8 cellular contexts compared by ENCODE assay signal in genomic region chr13:39942901-39943273, GRCh38.
A peak's percentile ranks its signal among the peaks of the same experiment; 100 is the strongest.
DNase-seq lines count a peak whose midpoint lies in the region; ATAC-seq and TF ChIP-seq lines count a peak whose summit lies in the region.

No MANE protein-coding gene starts in this region.

- TF ChIP-seq CTCF in C4-2B (conservative IDR thresholded peaks at IDR 0.05), result peak; percentile 92

- no peak overlapping the region for H3K4me3 ChIP-seq in effector memory CD4-positive, alpha-beta T cell (ENCODE audit: insufficient read depth, low read depth, low read length, poor library complexity, severe bottlenecking)

- no peaks in the 10 kb centered on the region for H3K36me3 Mint-ChIP-seq in activated CD4-positive, alpha-beta memory T cell treated with anti-CD3 and anti-CD28 coated beads, Interleukin-2, amount 10 ng/mL, durations not matched to agents 7 days and 5 days (ENCODE audit: low read depth)

- H3K27ac ChIP-seq in C4-2B, result no peak overlapping the region
- H3K27ac ChIP-seq in effector memory CD4-positive, alpha-beta T cell (ENCODE audit: insufficient read depth, low read length, poor library complexity, severe bottlenecking), result no peak overlapping the region

- peaks cover 3% of the 10 kb centered on the region for H3K4me1 Mint-ChIP-seq in activated CD4-positive, alpha-beta memory T cell treated with anti-CD3 and anti-CD28 coated beads, Interleukin-2, amount 10 ng/mL, durations not matched to agents 7 days and 5 days

- POLR2A ChIA-PET in activated CD4-positive, alpha-beta memory T cell treated with anti-CD3 and anti-CD28 coated beads, Interleukin-2, amount 10 ng/mL, durations not matched to agents 7 days and 5 days (lab: Charles Lee), result no interaction called here

- H3K4me1 ChIP-seq in effector memory CD4-positive, alpha-beta T cell (ENCODE audit: control insufficient read depth, insufficient read depth, low read length, poor library complexity, severe bottlenecking), result no peaks in the 10 kb centered on the region

- peak; percentile 96 for ATAC-seq in HG03175 (IDR thresholded peaks at IDR 0.05; ENCODE audit: unreplicated experiment)

- H3K36me3 ChIP-seq in effector memory CD4-positive, alpha-beta T cell (ENCODE audit: control insufficient read depth, insufficient read depth, low read length), result no peaks in the 10 kb centered on the region

- H3K27ac Mint-ChIP-seq in activated CD4-positive, alpha-beta memory T cell treated with anti-CD3 and anti-CD28 coated beads, Interleukin-2, amount 10 ng/mL, durations not matched to agents 7 days and 5 days, result no peak overlapping the region

- no peak overlapping the region for H3K4me3 Mint-ChIP-seq in activated CD4-positive, alpha-beta memory T cell treated with anti-CD3 and anti-CD28 coated beads, Interleukin-2, amount 10 ng/mL, durations not matched to agents 7 days and 5 days

- H3K27me3 Mint-ChIP-seq in activated CD4-positive, alpha-beta memory T cell treated with anti-CD3 and anti-CD28 coated beads, Interleukin-2, amount 10 ng/mL, durations not matched to agents 7 days and 5 days, result no peaks in the 10 kb centered on the region

- DNase-seq in GM19238 (ENCODE audit: insufficient read length, low spot score) (peak; percentile 51), NCI-H748 (lab: John Stamatoyannopoulos, UW; ENCODE audit: unreplicated experiment) (peak; percentile 58), midbrain (lab: John Stamatoyannopoulos, UW) (peak; percentile 60)
- peak; percentile 69 for DNase-seq in activated CD4-positive, alpha-beta memory T cell treated with anti-CD3 and anti-CD28 coated beads, Interleukin-2, amount 10 ng/mL, durations not matched to agents 7 days and 5 days
- DNase-seq in effector memory CD4-positive, alpha-beta T cell, result peak; percentile 28 to 55 (median 35)
- DNase-seq in stimulated activated CD8-positive, alpha-beta memory T cell treated with anti-CD3 and anti-CD28 coated beads, Interleukin-4, amount 100 ng/mL, for 4 hours (ENCODE audit: low read depth in 2 of 2, low spot score in 1 of 2), result peak; percentile 36 to 40

- CTCF ChIA-PET in activated CD4-positive, alpha-beta memory T cell treated with anti-CD3 and anti-CD28 coated beads, Interleukin-2, amount 10 ng/mL, durations not matched to agents 7 days and 5 days (lab: Charles Lee), result interaction anchor here (0.6 to 4.3 kb wide), 28 partner anchors 10 to 834 kb away, joined by 3 to 30 read pairs (median 4); no protein-coding TSS in a partner anchor

- H3K27me3 ChIP-seq in effector memory CD4-positive, alpha-beta T cell (replicated peaks; ENCODE audit: control insufficient read depth, insufficient read depth, low read length, poor library complexity, severe bottlenecking), result no peaks in the 10 kb centered on the region

- no peaks in the 10 kb centered on the region for H3K9me3 Mint-ChIP-seq in activated CD4-positive, alpha-beta memory T cell treated with anti-CD3 and anti-CD28 coated beads, Interleukin-2, amount 10 ng/mL, durations not matched to agents 7 days and 5 days

- no peaks in the 10 kb centered on the region for H3K9me3 ChIP-seq in effector memory CD4-positive, alpha-beta T cell (ENCODE audit: control insufficient read depth, low read length)
